28 cellular contexts compared by ENCODE assay signal in the genomic region with DNA sequence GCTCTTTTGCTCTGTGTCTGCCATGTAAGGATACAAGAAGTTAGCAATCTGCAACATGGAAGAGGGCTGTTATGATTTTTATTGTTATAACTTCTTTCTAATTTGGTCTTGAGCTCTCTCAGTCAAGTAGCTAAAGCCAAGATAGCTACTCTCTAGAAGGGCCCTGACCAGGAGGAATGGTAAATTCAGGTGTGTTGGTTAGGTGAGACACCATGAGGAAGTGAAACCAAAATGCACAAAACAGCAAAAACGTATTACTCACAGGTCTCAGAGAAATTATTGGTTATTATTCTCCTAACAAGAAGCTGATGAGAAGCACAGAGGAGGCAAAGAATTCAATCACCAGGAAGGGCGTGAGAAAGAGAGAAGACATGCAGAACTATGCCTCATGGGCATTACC. TPM values are rescaled to one million over a fixed set of nuclear protein-coding genes. Genes with fewer than 3 reads are reported as not detected.
A peak's percentile ranks its signal among the peaks of the same experiment; 100 is the strongest.
DNase-seq lines count a peak whose midpoint lies in the region; ATAC-seq, FAIRE-seq and TF ChIP-seq lines count a peak whose summit lies in the region.
"Had no signal": no experiment of that assay in that cellular context is flagged by ENCODE, and none has a peak within 500 bp of the region (broad histone marks: within the 10 kb centered on the region; RNA-seq: fewer than 3 reads in every experiment).

No MANE protein-coding gene starts in this region.

- peak; percentile 64 for ATAC-seq in HG02938 (IDR thresholded peaks at IDR 0.05; ENCODE audit: unreplicated experiment)
- ATAC-seq: activated T-cell treated with anti-CD3 and anti-CD28 coated beads, Interleukin-2, amount 50 U/mL, for 4 hours; naive thymus-derived CD4-positive, alpha-beta T cell; right cardiac atrium; SK-N-SH treated with all-trans-retinoic acid at 6 μM for 48 hours had no signal

- no peak for FAIRE-seq in GM19239 (lab: Jason Lieb, UNC)
- FAIRE-seq: bronchial epithelial cell, endometrium had no signal

- H3K9me3 ChIP-seq in MM.1S (replicated peaks; ENCODE audit: insufficient read depth, low read length) = no peaks in the 10 kb centered on the region
- no peaks in the 10 kb centered on the region for H3K9me3 ChIP-seq in thyroid gland
- H3K9me3 ChIP-seq: BE2C, Caco-2, uterus had no signal

- H2AFZ ChIP-seq in MM.1S (ENCODE audit: low read length) = peak overlapping the region; percentile 61
- H2AFZ ChIP-seq: hepatocyte had no signal

- H3K4me3 ChIP-seq in GM06990 (replicated peaks; ENCODE audit: low read depth, low read length) (no peak overlapping the region), MM.1S (ENCODE audit: low read length) (peak overlapping the region; percentile 33), lower leg skin (ENCODE audit: low read depth, poor library complexity, severe bottlenecking) (no peak overlapping the region), thyroid gland (replicated peaks in 1 of 3) (no peak overlapping the region)
- H3K4me3 ChIP-seq: hepatocyte, uterus had no signal

- no peaks in the 10 kb centered on the region for H3K27me3 Mint-ChIP-seq in Calu3 (ENCODE audit: unreplicated experiment)
- H3K27me3 Mint-ChIP-seq: naive thymus-derived CD4-positive, alpha-beta T cell had no signal

- no peaks in the 10 kb centered on the region for H3K9me2 ChIP-seq in MM.1S (replicated peaks; ENCODE audit: insufficient read depth, low read length)

- no peaks in the 10 kb centered on the region for H3K36me3 ChIP-seq in GM06990 (ENCODE audit: control insufficient read depth, insufficient read depth, low read length)
- H3K36me3 ChIP-seq in MM.1S (replicated peaks; ENCODE audit: insufficient read depth, low read length) = no peaks in the 10 kb centered on the region
- no peaks in the 10 kb centered on the region for H3K36me3 ChIP-seq in thyroid gland
- H3K36me3 ChIP-seq: BE2C, uterus had no signal

- H3K9me3 Mint-ChIP-seq in Calu3 (ENCODE audit: low read depth, unreplicated experiment) = peaks cover 6% of the 10 kb centered on the region

- intact Hi-C loops in Calu3 (cut with micrococcal nuclease; ENCODE audit: unreplicated experiment) (no loop called here), lower leg skin (cut with DNase I; ENCODE audit: low total_unique reads) (no loop called here), thyroid gland (cut with DNase I) (no loop called here)

- no peaks in the 10 kb centered on the region for H3K36me3 Mint-ChIP-seq in Calu3 (ENCODE audit: insufficient read depth, unreplicated experiment)

- BruUV-seq in Calu3 (replicated peaks; lab: Mats Ljungman, UMichigan) = no TSS peak

- peak; percentile 18 for DNase-seq in GM06990 (ENCODE audit: extremely low read depth, insufficient read length)
- DNase-seq in GM19240 (ENCODE audit: insufficient read length, low spot score) = peak; percentile 1
- DNase-seq in MM.1S = peak; percentile 86
- no peak for DNase-seq in Calu3
- DNase-seq in lower leg skin (ENCODE audit: low spot score in 2 of 2) = no peak
- no peak for DNase-seq in thyroid gland
- DNase-seq in GM19239 (ENCODE audit: insufficient read length, low spot score) = no peak
- DNase-seq: activated naive CD4-positive, alpha-beta T cell treated with Interleukin-2 at 50 U/mL for 16 hours; activated T-cell treated with anti-CD3 and anti-CD28 coated beads, Interleukin-2, amount 50 U/mL, for 4 hours; amniotic stem cell; BE2C; Caco-2; cortex of kidney; EL; islet precursor cell; mesenchymal stem cell; naive thymus-derived CD4-positive, alpha-beta T cell; NCI-H1417; right cardiac atrium; uterus had no signal

- CTCF ChIA-PET in Calu3 (lab: Charles Lee) = no interaction called here

- H3K27ac ChIP-seq in MM.1S (ENCODE audit: low read length) = peak overlapping the region; percentile 60; the same call in 1 of the 2 replicates
- no peak overlapping the region for H3K27ac ChIP-seq in thyroid gland
- H3K27ac ChIP-seq: hepatocyte, uterus had no signal

- WGBS in lower leg skin, 2 donors = 89 to 93% methylated on average over 2 of the region's 2 CpGs
- 87 to 90% methylated on average over 2 of the region's 2 CpGs for WGBS in thyroid gland, 2 donors

- H4K20me1 ChIP-seq in MM.1S (ENCODE audit: insufficient read depth, low read length) = no peaks in the 10 kb centered on the region

- H3K79me2 ChIP-seq in MM.1S (ENCODE audit: low read length) = no peaks in the 10 kb centered on the region
- H3K79me2 ChIP-seq: hepatocyte had no signal

- no peaks in the 10 kb centered on the region for H3K27me3 ChIP-seq in GM06990 (replicated peaks; ENCODE audit: control insufficient read depth, insufficient read depth, low read length)
- H3K27me3 ChIP-seq in MM.1S (replicated peaks; ENCODE audit: insufficient read depth, low read length) = no peaks in the 10 kb centered on the region
- no peaks in the 10 kb centered on the region for H3K27me3 ChIP-seq in thyroid gland
- H3K27me3 ChIP-seq: BE2C, hepatocyte, uterus had no signal

- H3K4me1 ChIP-seq in MM.1S (ENCODE audit: low read length) (peaks cover 17% of the 10 kb centered on the region), thyroid gland (no peaks in the 10 kb centered on the region)
- H3K4me1 ChIP-seq: BE2C, Caco-2, uterus had no signal

- peaks cover 17% of the 10 kb centered on the region for H3F3A ChIP-seq in MM.1S (ENCODE audit: insufficient read depth, low read length)

- no peak overlapping the region for H3K27ac Mint-ChIP-seq in Calu3 (ENCODE audit: unreplicated experiment)
- H3K27ac Mint-ChIP-seq: naive thymus-derived CD4-positive, alpha-beta T cell had no signal

- no peak for TF ChIP-seq CTCF in GM06990 (IDR thresholded peaks at IDR 0.05; ENCODE audit: insufficient read depth, low read length, poor library complexity, severe bottlenecking)
- TF ChIP-seq CTCF in MM.1S (IDR thresholded peaks at IDR 0.05; ENCODE audit: low read length) = no peak
- TF ChIP-seq CTCF in Calu3 (IDR thresholded peaks at IDR 0.05; ENCODE audit: unreplicated experiment) = no peak
- no peak for TF ChIP-seq CTCF in lower leg skin (IDR thresholded peaks at IDR 0.05)
- TF ChIP-seq CTCF in thyroid gland (IDR thresholded peaks at IDR 0.05) = no peak

- TF ChIP-seq POLR2A in lower leg skin (IDR thresholded peaks at IDR 0.05) (no peak), thyroid gland (IDR thresholded peaks at IDR 0.05) (no peak)

- H3K4me2 ChIP-seq in MM.1S (ENCODE audit: low read depth, low read length) = peak overlapping the region; percentile 58
- H3K4me2 ChIP-seq: hepatocyte had no signal

- no peak overlapping the region for H3K9ac ChIP-seq in MM.1S (ENCODE audit: low read length)

- no peaks in the 10 kb centered on the region for H3K4me1 Mint-ChIP-seq in Calu3 (ENCODE audit: low read depth, unreplicated experiment)
- H3K4me1 Mint-ChIP-seq: naive thymus-derived CD4-positive, alpha-beta T cell had no signal

- no peak overlapping the region for H3K4me3 Mint-ChIP-seq in Calu3 (ENCODE audit: low read depth, unreplicated experiment)
- H3K4me3 Mint-ChIP-seq: activated T-cell treated with anti-CD3 and anti-CD28 coated beads, Interleukin-2, amount 50 U/mL, for 4 hours; naive thymus-derived CD4-positive, alpha-beta T cell had no signal

RNA-seq across cellular contexts. Expression of a gene that starts 51.8 kb away (rescaled TPM):
- total RNA-seq in Calu3 (2022) (not detected in 2 replicates), lower leg skin (not detected), thyroid gland (not detected)
- total RNA-seq: activated T-cell treated with anti-CD3 and anti-CD28 coated beads, Interleukin-2, amount 50 U/mL, for 4 hours; bronchial epithelial cell; Caco-2; naive thymus-derived CD4-positive, alpha-beta T cell; NCI-H460; osteocyte; right cardiac atrium; subcutaneous adipose tissue; uterus had no signal

Comparison
In these comparisons a context has a peak if more than half of its experiments do, and no peak if none do; other contexts are left out.
1. DNase-seq: peak in GM06990 (single experiment), GM19240 (single experiment) and MM.1S (single experiment); none in Calu3 (single experiment), lower leg skin (0 of 2), thyroid gland (0 of 2) and GM19239 (single experiment).